9 cellular contexts compared by ENCODE assay signal in the genomic region with DNA sequence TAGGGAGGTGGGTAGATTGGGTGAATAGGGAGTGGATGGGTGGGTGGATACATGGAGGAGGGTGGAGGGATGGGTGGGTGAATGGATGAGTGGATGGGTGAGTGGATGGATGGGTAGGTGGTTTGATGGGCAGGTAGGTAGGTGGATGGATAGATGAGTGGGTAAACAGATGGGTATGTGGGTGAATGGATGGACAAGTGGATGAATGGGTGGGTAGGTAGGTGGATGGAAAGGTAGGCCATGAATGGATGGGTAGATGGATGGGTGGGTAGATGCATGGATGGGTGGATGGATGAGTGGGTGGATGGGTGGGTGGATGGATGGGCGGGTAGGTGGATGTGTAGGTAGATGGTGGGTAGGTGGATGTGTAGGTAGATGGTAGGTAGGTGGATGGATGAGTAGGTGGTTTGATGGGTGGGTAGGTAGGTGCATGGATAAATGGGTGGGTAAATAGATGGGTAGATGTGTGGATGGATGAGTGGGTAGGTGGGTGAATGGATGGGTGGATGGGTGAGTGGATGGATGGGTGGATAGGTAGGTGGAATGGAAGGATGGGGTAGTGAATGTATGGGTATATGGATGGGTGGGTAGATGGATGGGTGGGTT.
"Had no signal": no experiment of that assay in that cellular context is flagged by ENCODE, and none has a peak within 500 bp of the region (broad histone marks: within the 10 kb centered on the region; RNA-seq: fewer than 3 reads in every experiment).

No MANE protein-coding gene starts in this region.

- DNase-seq: GM23248, GOT3, H9, HCEC 1CT, HFFc6, IMR-90, KG1 had no signal

- ATAC-seq: K562 had no signal

- FAIRE-seq: H54, K562 had no signal

- H3K4me3 ChIP-seq: GM23248, K562 had no signal

- H3K27ac Mint-ChIP-seq: H9, HFFc6 had no signal

- H3K27ac ChIP-seq: GM23248 had no signal

- H3K4me3 Mint-ChIP-seq: H9, HFFc6 had no signal

- H3K9me3 Mint-ChIP-seq: HFFc6 had no signal
